In the genomic region with DNA sequence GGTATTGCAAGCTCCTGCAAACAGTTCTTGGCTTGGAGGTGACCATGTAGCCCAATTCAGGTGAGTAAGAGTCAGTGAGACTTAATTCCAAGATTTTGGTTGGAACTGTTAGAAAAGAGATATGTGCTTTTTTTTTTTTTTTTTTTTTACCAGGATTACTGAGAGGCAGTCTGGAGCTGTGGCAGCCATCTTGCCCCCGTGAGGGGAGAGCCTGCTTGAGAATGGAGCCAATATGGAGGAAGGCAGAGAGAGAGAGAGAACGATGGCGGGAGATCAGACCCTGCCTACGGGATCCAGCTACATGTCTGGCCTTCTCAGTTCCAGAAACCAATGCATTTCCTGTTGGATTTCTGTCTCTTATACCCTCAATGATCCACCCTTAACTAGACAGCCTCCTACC, we compare ENCODE assay signal across 9 cellular contexts.
"Had no signal": no experiment of that assay in that cellular context is flagged by ENCODE, and none has a peak within 500 bp of the region (broad histone marks: within the 10 kb centered on the region; RNA-seq: fewer than 3 reads in every experiment).

No MANE protein-coding gene starts in this region.

- H3K4me1 ChIP-seq: HAP-1 had no signal

- H2AFZ ChIP-seq: GM23338 had no signal

- DNase-seq: H7, HFFc6, IMR-90, KG1 had no signal

- H3K9me3 ChIP-seq: HAP-1 had no signal

- H3K4me2 ChIP-seq: GM23338 had no signal

- FAIRE-seq: HTR-8/SVneo, K562 had no signal

- ATAC-seq: GM23338, HCT116, K562 had no signal

- H3K36me3 ChIP-seq: HAP-1 had no signal

- H3K4me3 ChIP-seq: GM23338, HAP-1, K562 had no signal
